In genomic region chr21:40841524-40842196, GRCh38 we compare ENCODE assay signal across 9 cellular contexts. TPM values are rescaled to one million over a fixed set of nuclear protein-coding genes. Genes with fewer than 3 reads are reported as not detected.
DNase-seq lines count a peak whose midpoint lies in the region; ATAC-seq and TF ChIP-seq lines count a peak whose summit lies in the region.
"Had no signal": no experiment of that assay in that cellular context is flagged by ENCODE, and none has a peak within 500 bp of the region (broad histone marks: within the 10 kb centered on the region; RNA-seq: fewer than 3 reads in every experiment).

No MANE protein-coding gene starts in this region.

- peak overlapping the region; percentile 78 for H3K56ac ChIP-seq in mesendoderm (ENCODE audit: low read length)

- H3K27me3 ChIP-seq in breast epithelium (peaks cover 0 to 44% of the 10 kb centered on the region in 2 donors), mesendoderm (ENCODE audit: insufficient read depth, low read length, poor library complexity) (peaks cover 4% of the 10 kb centered on the region)
- H3K27me3 ChIP-seq in CD8-positive, alpha-beta memory T cell (ENCODE audit: insufficient read depth, low read length, poor library complexity, severe bottlenecking), result no peaks in the 10 kb centered on the region

- peak overlapping the region; percentile 56 for H3K9ac ChIP-seq in mesendoderm (ENCODE audit: low read length)

- H3K4me2 ChIP-seq in mesendoderm (ENCODE audit: low read length), result peak overlapping the region; percentile 94

- H3K36me3 ChIP-seq in breast epithelium (no peaks in the 10 kb centered on the region), mesendoderm (ENCODE audit: control insufficient read depth, insufficient read depth, low read length) (no peaks in the 10 kb centered on the region)
- H3K36me3 ChIP-seq in CD8-positive, alpha-beta memory T cell (ENCODE audit: insufficient read depth, low read length), result no peaks in the 10 kb centered on the region

- H3K36me3 Mint-ChIP-seq in natural killer cell, result no peaks in the 10 kb centered on the region
- peaks cover 0 to 1% (median 0%) of the 10 kb centered on the region in 3 donors for H3K36me3 Mint-ChIP-seq in CD8-positive, alpha-beta memory T cell
- no peaks in the 10 kb centered on the region for H3K36me3 Mint-ChIP-seq in activated CD4-positive, alpha-beta T cell treated with anti-CD3 and anti-CD28 coated beads, Interleukin-2, amount 10 ng/mL, durations not matched to agents 24 days and 14 days (ENCODE audit: low read depth)
- H3K36me3 Mint-ChIP-seq: activated naive CD8-positive, alpha-beta T cell had no signal

- H4K5ac ChIP-seq in mesendoderm (ENCODE audit: low read length), result no peak overlapping the region

- no peaks in the 10 kb centered on the region for H3K79me2 ChIP-seq in mesendoderm (ENCODE audit: control insufficient read depth, insufficient read depth, low read length)

- H3K79me1 ChIP-seq in mesendoderm (ENCODE audit: low read length), result no peaks in the 10 kb centered on the region

- TF ChIP-seq CTCF in breast epithelium (IDR thresholded peaks at IDR 0.05) (peak in 2 of 3 donors; percentile 29 to 34), natural killer cell (IDR thresholded peaks at IDR 0.05) (no peak)

- CTCF ChIA-PET in CD8-positive, alpha-beta memory T cell (lab: Charles Lee), result no interaction called here

- no peak overlapping the region for H3K27ac ChIP-seq in breast epithelium
- no peak overlapping the region for H3K27ac ChIP-seq in mesendoderm (ENCODE audit: low read depth, low read length)
- H3K27ac ChIP-seq in CD8-positive, alpha-beta memory T cell (ENCODE audit: low read depth, low read length), result no peak overlapping the region

- H2BK120ac ChIP-seq in mesendoderm (ENCODE audit: low read depth, low read length), result no peak overlapping the region

- peaks cover 20 to 43% of the 10 kb centered on the region in 2 donors for H3K27me3 Mint-ChIP-seq in natural killer cell (ENCODE audit: low read depth in 2 of 2)
- H3K27me3 Mint-ChIP-seq in CD8-positive, alpha-beta memory T cell, result peaks cover 6 to 19% of the 10 kb centered on the region in 2 donors
- H3K27me3 Mint-ChIP-seq in activated CD4-positive, alpha-beta T cell treated with anti-CD3 and anti-CD28 coated beads, Interleukin-2, amount 10 ng/mL, durations not matched to agents 24 days and 14 days, result peaks cover 34% of the 10 kb centered on the region

- H3K9me3 Mint-ChIP-seq in natural killer cell, result peaks cover 2 to 4% of the 10 kb centered on the region in 2 donors
- H3K9me3 Mint-ChIP-seq in CD8-positive, alpha-beta memory T cell, result peaks cover 0 to 8% (median 3%) of the 10 kb centered on the region in 5 donors
- no peaks in the 10 kb centered on the region for H3K9me3 Mint-ChIP-seq in activated CD4-positive, alpha-beta T cell treated with anti-CD3 and anti-CD28 coated beads, Interleukin-2, amount 10 ng/mL, durations not matched to agents 24 days and 14 days

- POLR2A ChIA-PET in CD8-positive, alpha-beta memory T cell (lab: Charles Lee), result no interaction called here

- H3K4me3 Mint-ChIP-seq in natural killer cell, result no peak overlapping the region
- no peak overlapping the region for H3K4me3 Mint-ChIP-seq in CD8-positive, alpha-beta memory T cell
- no peak overlapping the region for H3K4me3 Mint-ChIP-seq in activated CD4-positive, alpha-beta T cell treated with anti-CD3 and anti-CD28 coated beads, Interleukin-2, amount 10 ng/mL, durations not matched to agents 24 days and 14 days
- H3K4me3 Mint-ChIP-seq: activated naive CD8-positive, alpha-beta T cell had no signal

- peak overlapping the region; percentile 19 for H3K18ac ChIP-seq in mesendoderm (ENCODE audit: low read length)

- H3K27ac Mint-ChIP-seq in natural killer cell, result no peak overlapping the region
- no peak overlapping the region for H3K27ac Mint-ChIP-seq in CD8-positive, alpha-beta memory T cell
- no peak overlapping the region for H3K27ac Mint-ChIP-seq in activated CD4-positive, alpha-beta T cell treated with anti-CD3 and anti-CD28 coated beads, Interleukin-2, amount 10 ng/mL, durations not matched to agents 24 days and 14 days
- H3K27ac Mint-ChIP-seq: activated naive CD8-positive, alpha-beta T cell had no signal

- intact Hi-C loops in breast epithelium (cut with DNase I; ENCODE audit: low total_unique reads), result loop anchor here (10.0 kb wide), 1 partner anchor 213 kb away; no protein-coding TSS in a partner anchor
- intact Hi-C loops in natural killer cell (cut with micrococcal nuclease), result no loop called here
- intact Hi-C loops in activated CD4-positive, alpha-beta T cell treated with anti-CD3 and anti-CD28 coated beads, Interleukin-2, amount 10 ng/mL, durations not matched to agents 24 days and 14 days (cut with micrococcal nuclease), result no loop called here

- ATAC-seq in natural killer cell, result no peak

- DNase-seq in DMS 273 (lab: John Stamatoyannopoulos, UW; ENCODE audit: unreplicated experiment) (peak; percentile 92), NCI-H2029 (lab: John Stamatoyannopoulos, UW) (peak; percentile 79), breast epithelium (ENCODE audit: low spot score in 2 of 2) (peak in 1 of 2 donors; percentile 32), mesendoderm (peak; percentile 89), GM19238 (ENCODE audit: insufficient read length, low spot score) (no peak), natural killer cell (no peak)
- DNase-seq in CD8-positive, alpha-beta memory T cell, result no peak
- no peak for DNase-seq in activated CD4-positive, alpha-beta T cell treated with anti-CD3 and anti-CD28 coated beads, Interleukin-2, amount 10 ng/mL, durations not matched to agents 24 days and 14 days

- H2AK5ac ChIP-seq in mesendoderm (ENCODE audit: low read length), result no peak overlapping the region

- H3K23ac ChIP-seq in mesendoderm (ENCODE audit: low read length), result no peak overlapping the region

- no peak overlapping the region for H2BK15ac ChIP-seq in mesendoderm (replicated peaks; ENCODE audit: low read depth)

- H3K4ac ChIP-seq in mesendoderm (ENCODE audit: low read depth, low read length), result no peak overlapping the region

- TF ChIP-seq POLR2A in breast epithelium (IDR thresholded peaks at IDR 0.05), result no peak

- H3K4me3 ChIP-seq in breast epithelium (peak overlapping the region in 2 of 3 donors; percentile 45 to 61), mesendoderm (ENCODE audit: low read length) (peak overlapping the region; percentile 4)
- H3K4me3 ChIP-seq in CD8-positive, alpha-beta memory T cell (ENCODE audit: low read length), result no peak overlapping the region

- H4K8ac ChIP-seq in mesendoderm (ENCODE audit: low read depth, low read length), result no peak overlapping the region

- H3K9me3 ChIP-seq in breast epithelium, result no peaks in the 10 kb centered on the region
- H3K9me3 ChIP-seq in CD8-positive, alpha-beta memory T cell (ENCODE audit: low read length), result no peaks in the 10 kb centered on the region

- H3K4me1 ChIP-seq in breast epithelium, result no peaks in the 10 kb centered on the region
- no peaks in the 10 kb centered on the region for H3K4me1 ChIP-seq in mesendoderm (ENCODE audit: control insufficient read depth, low read depth, low read length)
- no peaks in the 10 kb centered on the region for H3K4me1 ChIP-seq in CD8-positive, alpha-beta memory T cell (ENCODE audit: insufficient read depth, low read length)

- no CpG with 5 or more reads among the region's 39 CpGs for WGBS in mesendoderm (ENCODE audit: extremely low coverage, insufficient coverage, low lambda C conversion rate)

- H3K4me1 Mint-ChIP-seq in natural killer cell, result no peaks in the 10 kb centered on the region
- no peaks in the 10 kb centered on the region for H3K4me1 Mint-ChIP-seq in CD8-positive, alpha-beta memory T cell
- no peaks in the 10 kb centered on the region for H3K4me1 Mint-ChIP-seq in activated CD4-positive, alpha-beta T cell treated with anti-CD3 and anti-CD28 coated beads, Interleukin-2, amount 10 ng/mL, durations not matched to agents 24 days and 14 days

- H2BK5ac ChIP-seq in mesendoderm (ENCODE audit: low read length), result no peak overlapping the region

RNA-seq across cellular contexts. Expression of gene DSCAM, which starts 5.3 kb away (rescaled TPM):
- total RNA-seq in breast epithelium (under 1 TPM in 2 of 3 donors, not detected in 1; 0.33 to 0.44 TPM), natural killer cell (not detected)
- polyA plus RNA-seq in mesendoderm (2013, experiment 1 of 2), result 0.07 TPM
- 0.07 TPM for polyA plus RNA-seq in mesendoderm (2013, experiment 2 of 2)
- total RNA-seq in CD8-positive, alpha-beta memory T cell, result not detected
- polyA plus RNA-seq in CD8-positive, alpha-beta memory T cell, result not detected
- total RNA-seq in activated CD4-positive, alpha-beta T cell treated with anti-CD3 and anti-CD28 coated beads, Interleukin-2, amount 10 ng/mL, durations not matched to agents 24 days and 14 days, result not detected in 2 replicates

Comparison
In these comparisons a context has a peak if more than half of its experiments do, and no peak if none do; other contexts are left out.
1. DNase-seq: peak in DMS 273 (single experiment), NCI-H2029 (single experiment) and mesendoderm (single experiment); none in GM19238 (single experiment), natural killer cell (single experiment), CD8-positive, alpha-beta memory T cell (0 of 5) and activated CD4-positive, alpha-beta T cell treated with anti-CD3 and anti-CD28 coated beads, Interleukin-2, amount 10 ng/mL, durations not matched to agents 24 days and 14 days (single experiment).